In the genomic region with DNA sequence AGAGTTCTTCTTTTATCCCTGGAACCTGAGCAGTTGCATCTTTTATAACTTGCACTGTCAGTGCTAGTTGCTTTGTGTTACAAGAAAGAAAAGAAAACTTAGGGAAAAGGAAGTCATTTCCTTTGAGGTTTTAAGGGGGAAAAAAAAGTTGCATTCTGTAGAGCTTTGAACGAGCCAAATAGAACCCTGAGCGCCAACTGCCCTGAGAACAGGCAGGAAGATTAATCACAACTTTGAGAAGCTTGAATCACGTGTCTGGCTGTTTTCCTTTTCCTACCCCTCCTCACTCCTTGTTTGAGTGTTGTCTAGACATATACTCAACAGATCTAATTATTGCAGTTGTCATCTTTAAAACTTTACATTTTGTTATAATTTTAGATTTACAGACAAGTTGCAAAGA, we compare ENCODE assay signal across 12 cellular contexts. TPM values are rescaled to one million over a fixed set of nuclear protein-coding genes. Genes with fewer than 3 reads are reported as not detected.
A peak's percentile ranks its signal among the peaks of the same experiment; 100 is the strongest.
DNase-seq lines count a peak whose midpoint lies in the region; ATAC-seq, FAIRE-seq and TF ChIP-seq lines count a peak whose summit lies in the region.
"Had no signal": no experiment of that assay in that cellular context is flagged by ENCODE, and none has a peak within 500 bp of the region (broad histone marks: within the 10 kb centered on the region; RNA-seq: fewer than 3 reads in every experiment).

No MANE protein-coding gene starts in this region.

- peaks cover 16% of the 10 kb centered on the region for H4K20me1 ChIP-seq in endothelial cell of umbilical vein (replicated peaks; ENCODE audit: control insufficient read depth, extremely low read depth, insufficient read depth, low read length)
- peaks cover 77% of the 10 kb centered on the region for H4K20me1 ChIP-seq in Karpas-422 (ENCODE audit: insufficient read depth, low read depth, low read length)

- H3K36me3 ChIP-seq in SK-N-MC (ENCODE audit: insufficient read depth, low read length): 0 out of 2 replicates have a peak, but pooled peaks cover 6% of the 10 kb centered on the region
- no peaks in the 10 kb centered on the region for H3K36me3 ChIP-seq in endothelial cell of umbilical vein (ENCODE audit: control insufficient read depth in 2 of 2, extremely low read depth in 1 of 2, insufficient read depth in 2 of 2, low read length in 2 of 2)
- H3K36me3 ChIP-seq in Karpas-422 (ENCODE audit: insufficient read depth, low read length): no peaks in the 10 kb centered on the region
- H3K36me3 ChIP-seq: upper lobe of left lung had no signal

- H3K9ac ChIP-seq in SK-N-MC (ENCODE audit: insufficient read length): no peak overlapping the region
- peak overlapping the region; percentile 2 for H3K9ac ChIP-seq in endothelial cell of umbilical vein (replicated peaks; ENCODE audit: extremely low read depth, insufficient read depth, low read length)
- no peak overlapping the region for H3K9ac ChIP-seq in Karpas-422 (ENCODE audit: low read length)
- H3K9ac ChIP-seq: KMS-11 had no signal

- H3K9me3 ChIP-seq in SK-N-MC (ENCODE audit: low read depth, low read length): no peaks in the 10 kb centered on the region
- H3K9me3 ChIP-seq in endothelial cell of umbilical vein (replicated peaks; ENCODE audit: control insufficient read depth, insufficient read depth, low read length): no peaks in the 10 kb centered on the region
- no peaks in the 10 kb centered on the region for H3K9me3 ChIP-seq in Karpas-422 (ENCODE audit: low read length)
- H3K9me3 ChIP-seq: SJSA1, upper lobe of left lung had no signal

- H3K79me2 ChIP-seq in endothelial cell of umbilical vein (ENCODE audit: control insufficient read depth, insufficient read depth, low read length) (peaks cover 76% of the 10 kb centered on the region), Karpas-422 (ENCODE audit: low read length) (peaks cover 82% of the 10 kb centered on the region)

- H3K4me3 ChIP-seq in SK-N-MC (peak overlapping the region; percentile 54; the same call in 1 of the 2 replicates), endothelial cell of umbilical vein (replicated peaks in 1 of 3; ENCODE audit: insufficient read depth in 1 of 3, low read depth in 1 of 3, low read length in 3 of 3) (peak overlapping the region in 1 of 3 experiments; percentile 45), Karpas-422 (ENCODE audit: low read length) (no peak overlapping the region)
- H3K4me3 ChIP-seq: SJSA1, upper lobe of left lung had no signal

- no peaks in the 10 kb centered on the region for H3K27me3 Mint-ChIP-seq in T-helper 2 cell treated with Interferon-gamma antibody and Interleukin-4, amounts not matched to agents 5 μg/mL and 100 μg/mL, for 36 hours (ENCODE audit: low read depth)
- no peaks in the 10 kb centered on the region for H3K27me3 Mint-ChIP-seq in osteocyte (ENCODE audit: unreplicated experiment)

- H3K4me1 Mint-ChIP-seq in T-helper 2 cell treated with Interferon-gamma antibody and Interleukin-4, amounts not matched to agents 5 μg/mL and 100 μg/mL, for 36 hours (ENCODE audit: low read depth): peaks cover 65% of the 10 kb centered on the region
- H3K4me1 Mint-ChIP-seq in osteocyte (ENCODE audit: unreplicated experiment): peaks cover 56% of the 10 kb centered on the region

- H2AFZ ChIP-seq in endothelial cell of umbilical vein (ENCODE audit: low read depth, low read length): no peak overlapping the region
- H2AFZ ChIP-seq in Karpas-422 (ENCODE audit: low read length): no peak overlapping the region

- H3K9me1 ChIP-seq in endothelial cell of umbilical vein (replicated peaks; ENCODE audit: control insufficient read depth, extremely low read depth, insufficient read depth, low read length): no peaks in the 10 kb centered on the region

- no peaks in the 10 kb centered on the region for H3K9me2 ChIP-seq in Karpas-422 (replicated peaks; ENCODE audit: insufficient read depth, low read length)

- no peaks in the 10 kb centered on the region for H3K9me3 Mint-ChIP-seq in T-helper 2 cell treated with Interferon-gamma antibody and Interleukin-4, amounts not matched to agents 5 μg/mL and 100 μg/mL, for 36 hours
- no peaks in the 10 kb centered on the region for H3K9me3 Mint-ChIP-seq in osteocyte (ENCODE audit: unreplicated experiment)

- intact Hi-C loops in endothelial cell of umbilical vein (cut with micrococcal nuclease): loop anchor here (1.0 kb wide), 1 partner anchor 11 kb away; no protein-coding TSS in a partner anchor

- TF ChIP-seq CTCF in endothelial cell of umbilical vein (IDR thresholded peaks at IDR 0.05; ENCODE audit: extremely low read depth in 1 of 2, insufficient read depth in 1 of 2, low read depth in 1 of 2, low read length in 2 of 2) (no peak), osteocyte (IDR thresholded peaks at IDR 0.05) (no peak)

- H3K27ac Mint-ChIP-seq in T-helper 2 cell treated with Interferon-gamma antibody and Interleukin-4, amounts not matched to agents 5 μg/mL and 100 μg/mL, for 36 hours: peak overlapping the region; percentile 55
- peak overlapping the region; percentile 57 for H3K27ac Mint-ChIP-seq in osteocyte (ENCODE audit: unreplicated experiment)

- FAIRE-seq in endothelial cell of umbilical vein (lab: Jason Lieb, UNC): peak; percentile 95

- CTCF ChIA-PET in endothelial cell of umbilical vein (lab: Charles Lee): interaction anchor here (0.9 to 5.0 kb wide), 9 partner anchors 9 to 103 kb away, joined by 3 to 71 read pairs (median 4); a partner anchor contains a TSS

- DNase-seq in T-helper 2 cell treated with Interferon-gamma antibody and Interleukin-4, amounts not matched to agents 5 μg/mL and 100 μg/mL, for 36 hours (ENCODE audit: low spot score): no peak
- DNase-seq in T-helper 2 cell (no peak), SK-N-MC (ENCODE audit: low read depth, low spot score) (no peak), endothelial cell of umbilical vein (ENCODE audit: low read depth, low spot score) (peak; percentile 89), osteocyte (ENCODE audit: extremely low spot score, unreplicated experiment) (no peak), Karpas-422 (no peak)
- DNase-seq: amniotic stem cell, upper lobe of left lung had no signal

- TF ChIP-seq POLR2A in endothelial cell of umbilical vein (IDR thresholded peaks at IDR 0.05; ENCODE audit: low read depth, low read length): no peak

- H3K4me1 ChIP-seq in endothelial cell of umbilical vein (ENCODE audit: control insufficient read depth, extremely low read depth, insufficient read depth, low read length) (peaks cover 24% of the 10 kb centered on the region), Karpas-422 (ENCODE audit: low read length) (peaks cover 16% of the 10 kb centered on the region)

- no TSS peak for BruUV-seq in endothelial cell of umbilical vein (replicated peaks; lab: Mats Ljungman, UMichigan)

- ATAC-seq in HG03342 (IDR thresholded peaks at IDR 0.05; ENCODE audit: unreplicated experiment): no peak
- ATAC-seq in GM18909 (IDR thresholded peaks at IDR 0.05; ENCODE audit: poor library complexity, unreplicated experiment): no peak

- dilution Hi-C loops in endothelial cell of umbilical vein (cut with MboI; ENCODE audit: extremely low pct_ligation_motif_present, low sequenced_read_pairs): no loop called here

- H3K4me2 ChIP-seq in endothelial cell of umbilical vein (ENCODE audit: insufficient read depth, low read length) (peak overlapping the region; percentile 85), Karpas-422 (ENCODE audit: low read depth, low read length, poor library complexity, severe bottlenecking) (no peak overlapping the region)
- H3K4me2 ChIP-seq: KMS-11 had no signal

- peak overlapping the region; percentile 55 for H3K4me3 Mint-ChIP-seq in T-helper 2 cell treated with Interferon-gamma antibody and Interleukin-4, amounts not matched to agents 5 μg/mL and 100 μg/mL, for 36 hours
- H3K4me3 Mint-ChIP-seq in osteocyte (ENCODE audit: unreplicated experiment): no peak overlapping the region

- H3K36me3 Mint-ChIP-seq in T-helper 2 cell treated with Interferon-gamma antibody and Interleukin-4, amounts not matched to agents 5 μg/mL and 100 μg/mL, for 36 hours (ENCODE audit: low read depth): peaks cover 24% of the 10 kb centered on the region
- peaks cover 12% of the 10 kb centered on the region for H3K36me3 Mint-ChIP-seq in osteocyte (ENCODE audit: unreplicated experiment)

- H3K27ac ChIP-seq in SK-N-MC (peak overlapping the region; percentile 62), endothelial cell of umbilical vein (ENCODE audit: insufficient read depth, low read depth, low read length) (peak overlapping the region; percentile 8), Karpas-422 (ENCODE audit: low read length) (no peak overlapping the region)
- H3K27ac ChIP-seq: KMS-11, SJSA1, upper lobe of left lung had no signal

- POLR2A ChIA-PET in endothelial cell of umbilical vein (lab: Charles Lee): interaction anchor here (0.6 kb wide), 1 partner anchor 167 kb away, joined by 6 read pairs; no protein-coding TSS in a partner anchor

- H3K27me3 ChIP-seq in endothelial cell of umbilical vein (ENCODE audit: control insufficient read depth in 2 of 2, insufficient read depth in 2 of 2, low read length in 2 of 2) (no peaks in the 10 kb centered on the region), Karpas-422 (ENCODE audit: low read length) (no peaks in the 10 kb centered on the region)
- H3K27me3 ChIP-seq: SJSA1, upper lobe of left lung had no signal

TF ChIP-seq in endothelial cell of umbilical vein, 7 proteins besides CTCF, POLR2A, EP300 and RAD21:
- TF ChIP-seq FOS (IDR thresholded peaks at IDR 0.05; ENCODE audit: borderline replicate concordance, insufficient read depth, low read length): peak; percentile 50
- TF ChIP-seq POLR2AphosphoS5 (IDR thresholded peaks at IDR 0.05; ENCODE audit: insufficient read depth, low read depth, low read length): no peak

RNA-seq across cellular contexts. Expression of a gene that starts 12.5 kb away (rescaled TPM):
- 30.6 and 40.5 TPM in 2 replicates for total RNA-seq in endothelial cell of umbilical vein
- polyA plus RNA-seq in endothelial cell of umbilical vein: 21.4 and 24.0 TPM in 2 replicates
- 12.5 and 12.6 TPM in 2 replicates for polyA plus RNA-seq in endothelial cell of umbilical vein (2011; cell fraction: cytosol; rRNA removed)
- 49.3 and 53.5 TPM in 2 replicates for polyA plus RNA-seq in endothelial cell of umbilical vein (2011; cell fraction: nucleus; rRNA removed)
- polyA plus RNA-seq in endothelial cell of umbilical vein (2012): 18.3 and 19.0 TPM in 2 replicates
- polyA minus RNA-seq in endothelial cell of umbilical vein: 168 and 175 TPM in 2 replicates
- polyA minus RNA-seq in endothelial cell of umbilical vein (2011; cell fraction: cytosol; rRNA and poly(A)+ RNA removed): 45.6 TPM
- polyA minus RNA-seq in endothelial cell of umbilical vein (2011; cell fraction: nucleus; rRNA and poly(A)+ RNA removed): 155 and 232 TPM in 2 replicates
- 72.2 and 83.9 TPM in 2 replicates for total RNA-seq in osteocyte
- total RNA-seq in Karpas-422 (2014; rRNA removed; shearing (Covaris generic); ENCODE audit: low replicate concordance): 28.5 and 58.7 TPM in 2 replicates
